Comparison of ENCODE assay signal across 21 cellular contexts in the genomic region with DNA sequence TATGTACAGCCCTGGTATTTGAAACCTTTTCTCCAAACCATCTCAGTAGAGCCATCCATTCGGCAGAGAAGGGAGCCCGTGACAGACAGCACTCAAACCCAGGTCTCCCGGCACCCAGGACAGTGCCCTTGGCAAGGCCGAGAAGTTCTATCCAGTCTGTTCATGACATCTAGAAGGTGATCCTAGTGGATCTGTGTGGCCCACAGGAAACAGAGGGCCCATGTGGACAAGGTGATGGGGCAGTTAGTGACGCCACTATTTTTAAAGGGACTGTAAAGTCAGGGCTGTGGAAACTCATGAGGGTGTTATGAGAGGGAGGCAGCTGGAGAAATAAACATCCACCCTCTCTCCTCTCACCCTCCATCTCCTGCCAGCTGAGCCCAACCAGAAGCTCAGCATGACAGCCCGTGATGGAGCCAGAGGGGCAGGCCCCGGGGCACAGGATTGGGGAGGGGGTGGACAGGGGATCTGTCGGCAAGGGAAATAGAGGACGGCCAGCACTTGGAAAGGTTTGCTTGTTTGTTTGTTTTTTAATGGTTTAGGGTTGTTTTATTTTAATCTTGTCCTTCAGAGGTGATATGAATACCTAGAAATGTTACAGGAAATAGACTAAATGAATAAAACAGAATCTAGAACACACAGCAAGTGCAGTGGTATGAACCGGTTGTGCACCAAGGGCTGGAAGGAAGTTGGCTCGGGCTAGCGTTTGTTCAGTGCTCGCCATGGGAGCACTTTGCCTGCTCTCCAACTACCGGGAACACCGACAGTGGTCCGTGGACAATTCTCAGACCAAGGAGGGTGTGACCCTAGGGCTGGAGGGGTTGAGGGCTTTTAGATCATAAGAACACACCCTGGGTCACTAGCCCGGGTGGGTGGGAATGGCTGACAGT. TPM values are rescaled to one million over a fixed set of nuclear protein-coding genes. Genes with fewer than 3 reads are reported as not detected.
DNase-seq lines count a peak whose midpoint lies in the region; ATAC-seq and TF ChIP-seq lines count a peak whose summit lies in the region.
"Had no signal": no experiment of that assay in that cellular context is flagged by ENCODE, and none has a peak within 500 bp of the region (broad histone marks: within the 10 kb centered on the region; RNA-seq: fewer than 3 reads in every experiment).

No MANE protein-coding gene starts in this region.

- H3K4me1 Mint-ChIP-seq in stimulated activated naive CD8-positive, alpha-beta T cell treated with anti-CD3 and anti-CD28 coated beads, Interleukin-15, amount 100 ng/mL, for 72 hours, result no peaks in the 10 kb centered on the region
- H3K4me1 Mint-ChIP-seq in osteocyte (ENCODE audit: unreplicated experiment) (peaks cover 6% of the 10 kb centered on the region), CD14-positive monocyte (no peaks in the 10 kb centered on the region)
- H3K4me1 Mint-ChIP-seq: IgD-negative memory B cell had no signal

- TF ChIP-seq CTCF in left ventricle myocardium inferior (IDR thresholded peaks at IDR 0.05; ENCODE audit: borderline replicate concordance) (no peak), osteocyte (IDR thresholded peaks at IDR 0.05) (no peak), CD14-positive monocyte (IDR thresholded peaks at IDR 0.05) (no peak)

- intact Hi-C loops in left ventricle myocardium inferior (cut with micrococcal nuclease), result no loop called here
- intact Hi-C loops in CD14-positive monocyte (cut with micrococcal nuclease), result no loop called here

- H3K36me3 Mint-ChIP-seq in osteocyte (ENCODE audit: unreplicated experiment) (no peaks in the 10 kb centered on the region), CD14-positive monocyte (peaks cover 0 to 2% of the 10 kb centered on the region in 2 donors)

- peak overlapping the region; percentile 79 for H3K27ac ChIP-seq in left ventricle myocardium inferior (replicated peaks)
- H3K27ac ChIP-seq: A549, PC-9 had no signal

- H3K4me1 ChIP-seq in left ventricle myocardium inferior, result peaks cover 77% of the 10 kb centered on the region
- H3K4me1 ChIP-seq: A549 had no signal

- no peak overlapping the region for H3K4me3 Mint-ChIP-seq in stimulated activated naive CD8-positive, alpha-beta T cell treated with anti-CD3 and anti-CD28 coated beads, Interleukin-15, amount 100 ng/mL, for 72 hours
- H3K4me3 Mint-ChIP-seq in osteocyte (ENCODE audit: unreplicated experiment), result no peak overlapping the region
- no peak overlapping the region for H3K4me3 Mint-ChIP-seq in CD14-positive monocyte
- H3K4me3 Mint-ChIP-seq: HFFc6 had no signal

- H3K27me3 Mint-ChIP-seq in stimulated activated naive CD8-positive, alpha-beta T cell treated with anti-CD3 and anti-CD28 coated beads, Interleukin-15, amount 100 ng/mL, for 72 hours, result no peaks in the 10 kb centered on the region
- H3K27me3 Mint-ChIP-seq in osteocyte (ENCODE audit: unreplicated experiment), result no peaks in the 10 kb centered on the region
- peaks cover 0 to 1% (median 0%) of the 10 kb centered on the region in 3 donors for H3K27me3 Mint-ChIP-seq in CD14-positive monocyte (ENCODE audit: low read depth in 3 of 3)
- H3K27me3 Mint-ChIP-seq: IgD-negative memory B cell had no signal

- peaks cover 0 to 6% of the 10 kb centered on the region in 2 donors for H3K9me3 Mint-ChIP-seq in stimulated activated naive CD8-positive, alpha-beta T cell treated with anti-CD3 and anti-CD28 coated beads, Interleukin-15, amount 100 ng/mL, for 72 hours
- no peaks in the 10 kb centered on the region for H3K9me3 Mint-ChIP-seq in osteocyte (ENCODE audit: unreplicated experiment)
- peaks cover 0 to 3% (median 0%) of the 10 kb centered on the region in 7 donors for H3K9me3 Mint-ChIP-seq in CD14-positive monocyte
- H3K9me3 Mint-ChIP-seq: HFFc6, IgD-negative memory B cell had no signal

- DNase-seq in stimulated activated naive CD8-positive, alpha-beta T cell treated with anti-CD3 and anti-CD28 coated beads, Interleukin-15, amount 100 ng/mL, for 72 hours, result no peak
- no peak for DNase-seq in stimulated activated naive CD8-positive, alpha-beta T cell treated with anti-CD3 and anti-CD28 coated beads, Interleukin-15, Interleukin-2, amounts not matched to agents 100 U/mL and 50 U/mL, for 24 hours
- DNase-seq in left ventricle myocardium inferior, result no peak
- DNase-seq in osteocyte (ENCODE audit: extremely low spot score, unreplicated experiment), result no peak
- DNase-seq in CD14-positive monocyte (ENCODE audit: low spot score), result no peak
- no peak for DNase-seq in NCI-H2171 (lab: John Stamatoyannopoulos, UW)
- DNase-seq in DMS53 (lab: John Stamatoyannopoulos, UW), result no peak
- DNase-seq: C1 segment of cervical spinal cord, COR-L47, DMS153, HFFc6, Kasumi-1, MM.1S, NCI-H1092 treated with DMSO at 0.1 percent for 48 hours, NCI-H2081 treated with DMSO at 0.1 percent for 48 hours, NCI-H510A treated with DMSO at 0.1 percent for 48 hours, NCI-H82, PC-9 had no signal

- no peaks in the 10 kb centered on the region for H3K9me3 ChIP-seq in left ventricle myocardium inferior (replicated peaks)
- H3K9me3 ChIP-seq: A549 had no signal

- H3K27ac Mint-ChIP-seq in stimulated activated naive CD8-positive, alpha-beta T cell treated with anti-CD3 and anti-CD28 coated beads, Interleukin-15, amount 100 ng/mL, for 72 hours, result peak overlapping the region; percentile 8 to 76
- H3K27ac Mint-ChIP-seq in osteocyte (ENCODE audit: unreplicated experiment) (peak overlapping the region; percentile 8), CD14-positive monocyte (no peak overlapping the region)
- H3K27ac Mint-ChIP-seq: HFFc6 had no signal

- peaks cover 39% of the 10 kb centered on the region for H3K36me3 ChIP-seq in left ventricle myocardium inferior

- no peaks in the 10 kb centered on the region for H3K27me3 ChIP-seq in left ventricle myocardium inferior (ENCODE audit: low read depth)

- no peak for ATAC-seq in stimulated activated naive CD8-positive, alpha-beta T cell treated with anti-CD3 and anti-CD28 coated beads, Interleukin-15, amount 100 ng/mL, for 72 hours
- no peak for ATAC-seq in stimulated activated naive CD8-positive, alpha-beta T cell treated with anti-CD3 and anti-CD28 coated beads, Interleukin-15, Interleukin-2, amounts not matched to agents 100 U/mL and 50 U/mL, for 24 hours
- no peak for ATAC-seq in GM19463 (IDR thresholded peaks at IDR 0.05; ENCODE audit: unreplicated experiment)
- ATAC-seq: A549 had no signal

- H3K4me3 ChIP-seq in left ventricle myocardium inferior, result peak overlapping the region; percentile 19
- H3K4me3 ChIP-seq: A549, PC-9 had no signal

RNA-seq across cellular contexts. Expression of a gene that starts 17.1 kb away (rescaled TPM):
- total RNA-seq in left ventricle myocardium inferior, result 256 TPM
- 0.24 and 0.42 TPM in 2 replicates for total RNA-seq in osteocyte
- polyA plus RNA-seq in CD14-positive monocyte, result not detected
- polyA plus RNA-seq: IgD-negative memory B cell had no signal

RNA-seq across cellular contexts. Expression of a gene that starts 41.6 kb away (rescaled TPM):
- total RNA-seq in left ventricle myocardium inferior (1.4 TPM), osteocyte (8.5 and 8.8 TPM in 2 replicates)
- under 1 TPM; 0.21 to 0.31 TPM for polyA plus RNA-seq in CD14-positive monocyte

RNA-seq across cellular contexts. Expression of a gene that starts 42.1 kb away (rescaled TPM):
- 74.6 TPM for total RNA-seq in left ventricle myocardium inferior
- total RNA-seq in osteocyte, result 103 and 109 TPM in 2 replicates
- polyA plus RNA-seq in CD14-positive monocyte, result 100 to 1,000 TPM; 113 to 130 TPM

Comparison
In these comparisons a context has a peak if more than half of its experiments do, and no peak if none do; other contexts are left out.
1. H3K27ac Mint-ChIP-seq: peak in stimulated activated naive CD8-positive, alpha-beta T cell treated with anti-CD3 and anti-CD28 coated beads, Interleukin-15, amount 100 ng/mL, for 72 hours (2 of 2) and osteocyte (single experiment); none in CD14-positive monocyte (0 of 7).
2. RNA of a gene that starts 17.1 kb away (total RNA-seq): 256 TPM in left ventricle myocardium inferior (single experiment); 0.24 to 0.42 TPM in osteocyte; every median in the first group is over 100 times any median in the second.